Comparison of ENCODE assay signal across 27 cellular contexts in genomic region chr2:105335469-105335868, GRCh38. TPM values are rescaled to one million over a fixed set of nuclear protein-coding genes. Genes with fewer than 3 reads are reported as not detected.
DNase-seq lines count a peak whose midpoint lies in the region; ATAC-seq, FAIRE-seq and TF ChIP-seq lines count a peak whose summit lies in the region.
"Had no signal": no experiment of that assay in that cellular context is flagged by ENCODE, and none has a peak within 500 bp of the region (broad histone marks: within the 10 kb centered on the region; RNA-seq: fewer than 3 reads in every experiment).

No MANE protein-coding gene starts in this region.

- DNase-seq in activated CD4-positive, alpha-beta T cell treated with anti-CD3 and anti-CD28 coated beads, Interleukin-2, amount 10 ng/mL, durations not matched to agents 7 days and 5 days, result no peak
- no peak for DNase-seq in activated CD4-positive, alpha-beta T cell treated with anti-CD3 and anti-CD28 coated beads, Interleukin-2, amount 50 U/mL, for 4 hours
- DNase-seq in CD4-positive, alpha-beta T cell, result no peak
- DNase-seq in activated CD8-positive, alpha-beta T cell treated with anti-CD3 and anti-CD28 coated beads, Interleukin-2, amount 10 ng/mL, durations not matched to agents 7 days and 5 days, result no peak
- DNase-seq in stimulated activated CD4-positive, alpha-beta T cell treated with anti-CD3 and anti-CD28 coated beads, Interleukin-4, amount 100 ng/mL, for 1 hour, result no peak
- DNase-seq in RCC 7860 (ENCODE audit: low spot score), result no peak
- DNase-seq: activated CD4-positive, alpha-beta T cell treated with anti-CD3 and anti-CD28 coated beads for 48 hours; activated naive CD8-positive, alpha-beta T cell treated with anti-CD3 and anti-CD28 coated beads, Interleukin-2, amount 10 ng/mL, durations not matched to agents 7 days and 5 days; caudate nucleus; effector memory CD4-positive, alpha-beta T cell; hypothalamus; left cardiac atrium; NCI-H1417 treated with DMSO at 0.1 percent for 48 hours; NCI-H2081; NCI-H526; SHP77; stimulated activated naive CD4-positive, alpha-beta T cell treated with Interleukin-2 at 50 U/mL for 16 hours; testis had no signal

- H3K27ac Mint-ChIP-seq in activated CD4-positive, alpha-beta T cell treated with anti-CD3 and anti-CD28 coated beads, Interleukin-2, amount 10 ng/mL, durations not matched to agents 7 days and 5 days, result peak overlapping the region; percentile 31
- H3K27ac Mint-ChIP-seq in CD4-positive, alpha-beta T cell, result peak overlapping the region; percentile 100
- peak overlapping the region; percentile 6 for H3K27ac Mint-ChIP-seq in activated CD8-positive, alpha-beta T cell treated with anti-CD3 and anti-CD28 coated beads, Interleukin-2, amount 10 ng/mL, durations not matched to agents 7 days and 5 days
- peak overlapping the region in 2 of 3 experiments; percentile 100 for H3K27ac Mint-ChIP-seq in nephron
- H3K27ac Mint-ChIP-seq: T-helper 2 cell treated with Interferon-gamma antibody and Interleukin-4, amounts not matched to agents 5 μg/mL and 100 μg/mL, for 36 hours had no signal

- H3K9me3 Mint-ChIP-seq in activated CD4-positive, alpha-beta T cell treated with anti-CD3 and anti-CD28 coated beads, Interleukin-2, amount 10 ng/mL, durations not matched to agents 7 days and 5 days, result no peaks in the 10 kb centered on the region
- H3K9me3 Mint-ChIP-seq in CD4-positive, alpha-beta T cell, result no peaks in the 10 kb centered on the region
- H3K9me3 Mint-ChIP-seq in activated CD8-positive, alpha-beta T cell treated with anti-CD3 and anti-CD28 coated beads, Interleukin-2, amount 10 ng/mL, durations not matched to agents 7 days and 5 days (ENCODE audit: insufficient read depth), result no peaks in the 10 kb centered on the region
- H3K9me3 Mint-ChIP-seq in nephron, result no peaks in the 10 kb centered on the region
- H3K9me3 Mint-ChIP-seq: activated naive CD8-positive, alpha-beta T cell treated with anti-CD3 and anti-CD28 coated beads, Interleukin-2, amount 10 ng/mL, durations not matched to agents 7 days and 5 days; natural killer cell treated with Interleukin-12 subunit alpha and Interleukin-12 subunit beta and Interleukin-15 and Interleukin-18, amount 100 ng/mL, for 72 hours; T-helper 2 cell treated with Interferon-gamma antibody and Interleukin-4, amounts not matched to agents 5 μg/mL and 100 μg/mL, for 36 hours had no signal

- peaks cover 59% of the 10 kb centered on the region for H3K4me1 Mint-ChIP-seq in activated CD4-positive, alpha-beta T cell treated with anti-CD3 and anti-CD28 coated beads, Interleukin-2, amount 10 ng/mL, durations not matched to agents 7 days and 5 days
- peaks cover 47% of the 10 kb centered on the region for H3K4me1 Mint-ChIP-seq in CD4-positive, alpha-beta T cell (ENCODE audit: low read depth)
- H3K4me1 Mint-ChIP-seq in activated CD8-positive, alpha-beta T cell treated with anti-CD3 and anti-CD28 coated beads, Interleukin-2, amount 10 ng/mL, durations not matched to agents 7 days and 5 days (ENCODE audit: low read depth), result peaks cover 46% of the 10 kb centered on the region
- H3K4me1 Mint-ChIP-seq in nephron, result peaks cover 27% of the 10 kb centered on the region

- POLR2A ChIA-PET in activated CD4-positive, alpha-beta T cell treated with anti-CD3 and anti-CD28 coated beads, Interleukin-2, amount 10 ng/mL, durations not matched to agents 7 days and 5 days (lab: Charles Lee), result no interaction called here
- POLR2A ChIA-PET in CD4-positive, alpha-beta T cell (lab: Charles Lee), result interaction anchor here (0.8 kb wide), 1 partner anchor 14 kb away, joined by 3 read pairs; no protein-coding TSS in a partner anchor
- POLR2A ChIA-PET in activated CD8-positive, alpha-beta T cell treated with anti-CD3 and anti-CD28 coated beads, Interleukin-2, amount 10 ng/mL, durations not matched to agents 7 days and 5 days (lab: Charles Lee), result interaction anchor here (1.2 kb wide), 1 partner anchor 411 kb away, joined by 3 read pairs; no protein-coding TSS in a partner anchor

- no peaks in the 10 kb centered on the region for H3K27me3 ChIP-seq in CD4-positive, alpha-beta T cell (ENCODE audit: control insufficient read depth, insufficient read depth, low read length)
- H3K27me3 ChIP-seq: testis had no signal

- no peak for FAIRE-seq in RCC 7860 (lab: Jason Lieb, UNC)
- FAIRE-seq: D721Med, H54 had no signal

- H3K4me3 Mint-ChIP-seq in activated CD4-positive, alpha-beta T cell treated with anti-CD3 and anti-CD28 coated beads, Interleukin-2, amount 10 ng/mL, durations not matched to agents 7 days and 5 days, result no peak overlapping the region
- peak overlapping the region; percentile 54 for H3K4me3 Mint-ChIP-seq in CD4-positive, alpha-beta T cell
- peak overlapping the region; percentile 3 for H3K4me3 Mint-ChIP-seq in activated CD8-positive, alpha-beta T cell treated with anti-CD3 and anti-CD28 coated beads, Interleukin-2, amount 10 ng/mL, durations not matched to agents 7 days and 5 days
- peak overlapping the region; percentile 98 to 100 (median 98) for H3K4me3 Mint-ChIP-seq in nephron

- TF ChIP-seq CTCF in CD4-positive, alpha-beta T cell (IDR thresholded peaks at IDR 0.05), result no peak
- TF ChIP-seq CTCF in nephron (IDR thresholded peaks at IDR 0.05; ENCODE audit: unreplicated experiment in 3 of 3), result no peak

- intact Hi-C loops in CD4-positive, alpha-beta T cell (cut with DNase I, micrococcal nuclease), result loop anchor here (5.0 to 10.0 kb wide), 3 partner anchors 298 to 759 kb away; partner anchors contain the start of genes MRPS9 (in 1 of the 2) and NCK2 (in 1 of the 2)

- no peaks in the 10 kb centered on the region for H3K9me3 ChIP-seq in CD4-positive, alpha-beta T cell (ENCODE audit: control insufficient read depth, low read length)
- H3K9me3 ChIP-seq: testis had no signal

- CTCF ChIA-PET in activated CD4-positive, alpha-beta T cell treated with anti-CD3 and anti-CD28 coated beads, Interleukin-2, amount 10 ng/mL, durations not matched to agents 7 days and 5 days (lab: Charles Lee), result interaction anchor here (1.1 to 1.3 kb wide), 2 partner anchors 12 to 293 kb away, joined by 3 read pairs; no protein-coding TSS in a partner anchor
- CTCF ChIA-PET in CD4-positive, alpha-beta T cell (lab: Charles Lee), result no interaction called here
- CTCF ChIA-PET in activated CD8-positive, alpha-beta T cell treated with anti-CD3 and anti-CD28 coated beads, Interleukin-2, amount 10 ng/mL, durations not matched to agents 7 days and 5 days (lab: Charles Lee), result interaction anchor here (1.0 to 1.2 kb wide), 4 partner anchors 8 to 47 kb away, joined by 3 to 5 read pairs (median 4); no protein-coding TSS in a partner anchor

- no peaks in the 10 kb centered on the region for H3K27me3 Mint-ChIP-seq in activated CD4-positive, alpha-beta T cell treated with anti-CD3 and anti-CD28 coated beads, Interleukin-2, amount 10 ng/mL, durations not matched to agents 7 days and 5 days
- no peaks in the 10 kb centered on the region for H3K27me3 Mint-ChIP-seq in CD4-positive, alpha-beta T cell
- H3K27me3 Mint-ChIP-seq in activated CD8-positive, alpha-beta T cell treated with anti-CD3 and anti-CD28 coated beads, Interleukin-2, amount 10 ng/mL, durations not matched to agents 7 days and 5 days (ENCODE audit: low read depth), result no peaks in the 10 kb centered on the region
- no peaks in the 10 kb centered on the region for H3K27me3 Mint-ChIP-seq in nephron (ENCODE audit: low read depth)
- H3K27me3 Mint-ChIP-seq: activated naive CD8-positive, alpha-beta T cell treated with anti-CD3 and anti-CD28 coated beads, Interleukin-2, amount 10 ng/mL, durations not matched to agents 7 days and 5 days; natural killer cell treated with Interleukin-12 subunit alpha and Interleukin-12 subunit beta and Interleukin-15 and Interleukin-18, amount 100 ng/mL, for 72 hours had no signal

- no peak overlapping the region for H3K27ac ChIP-seq in CD4-positive, alpha-beta T cell (ENCODE audit: low read depth, low read length)
- H3K27ac ChIP-seq: coronary artery, epithelial cell of prostate, parathyroid adenoma, testis had no signal

- ATAC-seq in CD4-positive, alpha-beta T cell (ENCODE audit: poor library complexity), result no peak
- no peak for ATAC-seq in activated CD8-positive, alpha-beta T cell treated with anti-CD3 and anti-CD28 coated beads, Interleukin-2, amount 10 ng/mL, durations not matched to agents 7 days and 5 days
- no peak for ATAC-seq in HG03095 (IDR thresholded peaks at IDR 0.05; ENCODE audit: unreplicated experiment)
- ATAC-seq: left cardiac atrium; natural killer cell treated with Interleukin-12 subunit alpha and Interleukin-12 subunit beta and Interleukin-15 and Interleukin-18, amount 100 ng/mL, for 72 hours had no signal

- peaks cover 7% of the 10 kb centered on the region for H3K36me3 Mint-ChIP-seq in activated CD4-positive, alpha-beta T cell treated with anti-CD3 and anti-CD28 coated beads, Interleukin-2, amount 10 ng/mL, durations not matched to agents 7 days and 5 days (ENCODE audit: low read depth)
- peaks cover 33% of the 10 kb centered on the region for H3K36me3 Mint-ChIP-seq in CD4-positive, alpha-beta T cell (ENCODE audit: low read depth)
- H3K36me3 Mint-ChIP-seq in activated CD8-positive, alpha-beta T cell treated with anti-CD3 and anti-CD28 coated beads, Interleukin-2, amount 10 ng/mL, durations not matched to agents 7 days and 5 days (ENCODE audit: low read depth), result peaks cover 10% of the 10 kb centered on the region
- peaks cover 6% of the 10 kb centered on the region for H3K36me3 Mint-ChIP-seq in nephron (ENCODE audit: low read depth)

RNA-seq across cellular contexts. Expression of gene C2orf49, which starts 1.9 kb away (rescaled TPM):
- total RNA-seq in activated CD4-positive, alpha-beta T cell treated with anti-CD3 and anti-CD28 coated beads, Interleukin-2, amount 10 ng/mL, durations not matched to agents 7 days and 5 days, result 10 to 100 TPM; 23.5 to 24.5 TPM
- 10 to 100 TPM; 28.8 to 29.4 TPM for total RNA-seq in CD4-positive, alpha-beta T cell
- total RNA-seq in activated CD8-positive, alpha-beta T cell treated with anti-CD3 and anti-CD28 coated beads, Interleukin-2, amount 10 ng/mL, durations not matched to agents 7 days and 5 days, result 10 to 100 TPM; 19.6 to 19.8 TPM

RNA-seq across cellular contexts. Expression of gene TGFBRAP1, which starts 5.9 kb away (rescaled TPM):
- total RNA-seq in activated CD4-positive, alpha-beta T cell treated with anti-CD3 and anti-CD28 coated beads, Interleukin-2, amount 10 ng/mL, durations not matched to agents 7 days and 5 days, result 10 to 100 TPM; 20.5 to 21.4 TPM
- 10 to 100 TPM; 14.9 to 16.6 TPM for total RNA-seq in CD4-positive, alpha-beta T cell
- 10 to 100 TPM; 16.4 to 16.6 TPM for total RNA-seq in activated CD8-positive, alpha-beta T cell treated with anti-CD3 and anti-CD28 coated beads, Interleukin-2, amount 10 ng/mL, durations not matched to agents 7 days and 5 days

Comparison
In these comparisons a context has a peak if more than half of its experiments do, and no peak if none do; other contexts are left out.
1. H3K27ac Mint-ChIP-seq: peak in every context shown above with its lines; median percentile 100 in CD4-positive, alpha-beta T cell; 100 in nephron; 31 in activated CD4-positive, alpha-beta T cell treated with anti-CD3 and anti-CD28 coated beads, Interleukin-2, amount 10 ng/mL, durations not matched to agents 7 days and 5 days; 6 in activated CD8-positive, alpha-beta T cell treated with anti-CD3 and anti-CD28 coated beads, Interleukin-2, amount 10 ng/mL, durations not matched to agents 7 days and 5 days.